16 cellular contexts compared by ENCODE assay signal in the genomic region with DNA sequence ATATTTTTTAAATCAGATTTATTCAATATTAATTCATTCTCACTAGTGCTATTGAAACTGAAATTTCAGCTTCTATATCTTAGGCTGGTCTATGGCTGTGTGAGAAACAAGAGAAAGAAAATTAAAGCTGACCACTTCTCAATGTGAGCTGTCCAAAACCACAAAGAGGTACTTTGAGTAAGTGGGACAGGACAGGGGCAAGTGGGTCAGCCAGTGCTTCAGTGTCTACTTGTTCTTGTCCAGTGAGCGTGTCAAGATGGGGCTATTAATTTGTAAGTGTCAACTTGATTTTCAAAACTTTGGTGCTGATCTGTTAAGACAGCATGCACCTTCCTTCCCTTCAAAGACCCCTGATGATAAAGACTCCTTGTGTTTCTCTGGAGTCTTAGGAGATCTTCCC.
DNase-seq lines count a peak whose midpoint lies in the region; ATAC-seq, FAIRE-seq and TF ChIP-seq lines count a peak whose summit lies in the region.
"Had no signal": no experiment of that assay in that cellular context is flagged by ENCODE, and none has a peak within 500 bp of the region (broad histone marks: within the 10 kb centered on the region; RNA-seq: fewer than 3 reads in every experiment).

No MANE protein-coding gene starts in this region.

- peak; percentile 88 for DNase-seq in retina
- no peak for DNase-seq in dedifferentiated amniotic fluid mesenchymal stem cell (ENCODE audit: extremely low spot score)
- no peak for DNase-seq in D721Med (ENCODE audit: insufficient read length, low spot score)
- DNase-seq: EL, KBM-7, NCI-H1092, NCI-H146, NCI-H2081, NCI-H510A treated with DMSO at 0.1 percent for 48 hours, NCI-H82, SW 1271 had no signal

- no peak for FAIRE-seq in D721Med (lab: Jason Lieb, UNC)
- FAIRE-seq: GM19239 had no signal

- TF ChIP-seq CTCF in D721Med (IDR thresholded peaks at IDR 0.05; ENCODE audit: insufficient read depth, missing control alignments), result no peak

- ATAC-seq in GM18511 (IDR thresholded peaks at IDR 0.05; ENCODE audit: unreplicated experiment) (peak; percentile 77), GM21619 (IDR thresholded peaks at IDR 0.05; ENCODE audit: unreplicated experiment) (peak; percentile 53), HG03280 (IDR thresholded peaks at IDR 0.05; ENCODE audit: unreplicated experiment) (peak; percentile 53), GM21528 (IDR thresholded peaks at IDR 0.05; ENCODE audit: low FRiP score, unreplicated experiment) (no peak)
